ENCODE assay signal across 13 cellular contexts in the genomic region with DNA sequence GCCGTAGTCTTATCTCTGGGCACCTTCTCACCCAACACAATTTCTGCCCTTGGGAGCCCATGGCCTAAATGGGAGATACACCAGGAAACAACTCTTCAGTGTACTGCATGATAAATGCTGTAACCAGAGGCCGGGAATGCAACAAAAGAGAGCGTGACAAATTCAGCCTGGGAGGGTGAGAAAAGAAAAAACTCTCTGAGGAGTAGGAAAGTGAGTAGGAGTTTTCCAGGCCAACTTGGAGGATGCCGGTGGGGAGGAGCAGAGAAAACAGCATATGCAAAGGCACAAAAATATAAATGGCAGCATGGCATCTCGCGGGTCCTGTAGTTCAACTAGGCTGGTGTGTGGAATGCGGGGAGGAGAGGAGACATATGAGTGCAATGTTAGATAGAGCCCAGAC.
"Had no signal": no experiment of that assay in that cellular context is flagged by ENCODE, and none has a peak within 500 bp of the region (broad histone marks: within the 10 kb centered on the region; RNA-seq: fewer than 3 reads in every experiment).

No MANE protein-coding gene starts in this region.

- H3K4me3 ChIP-seq: ascending aorta, lung, ovary, testis had no signal

- H3K27me3 ChIP-seq: ascending aorta, ovary, testis had no signal

- H3K27ac ChIP-seq: ascending aorta, ovary, testis had no signal

- H3K4me1 ChIP-seq: testis had no signal

- H3K27ac Mint-ChIP-seq: activated CD4-positive, alpha-beta memory T cell treated with anti-CD3 and anti-CD28 coated beads, Interleukin-2, amount 10 ng/mL, durations not matched to agents 7 days and 5 days; activated naive CD8-positive, alpha-beta T cell treated with anti-CD3 and anti-CD28 coated beads, Interleukin-2, amount 10 ng/mL, durations not matched to agents 7 days and 5 days; effector memory CD8-positive, alpha-beta T cell; immature natural killer cell had no signal

- H3K9me3 Mint-ChIP-seq: activated CD4-positive, alpha-beta memory T cell treated with anti-CD3 and anti-CD28 coated beads, Interleukin-2, amount 10 ng/mL, durations not matched to agents 7 days and 5 days; activated naive CD8-positive, alpha-beta T cell treated with anti-CD3 and anti-CD28 coated beads, Interleukin-2, amount 10 ng/mL, durations not matched to agents 7 days and 5 days; central memory CD8-positive, alpha-beta T cell had no signal

- H3K36me3 ChIP-seq: ascending aorta, ovary had no signal

- H3K4me3 Mint-ChIP-seq: activated CD4-positive, alpha-beta memory T cell treated with anti-CD3 and anti-CD28 coated beads, Interleukin-2, amount 10 ng/mL, durations not matched to agents 7 days and 5 days; activated naive CD8-positive, alpha-beta T cell treated with anti-CD3 and anti-CD28 coated beads, Interleukin-2, amount 10 ng/mL, durations not matched to agents 7 days and 5 days; central memory CD8-positive, alpha-beta T cell; effector memory CD8-positive, alpha-beta T cell; immature natural killer cell had no signal

- H3K36me3 Mint-ChIP-seq: activated naive CD8-positive, alpha-beta T cell treated with anti-CD3 and anti-CD28 coated beads, Interleukin-2, amount 10 ng/mL, durations not matched to agents 7 days and 5 days; immature natural killer cell had no signal

- DNase-seq: activated CD4-positive, alpha-beta memory T cell treated with anti-CD3 and anti-CD28 coated beads, Interleukin-2, amount 10 ng/mL, durations not matched to agents 7 days and 5 days; activated CD8-positive, alpha-beta memory T cell treated with anti-CD3 and anti-CD28 coated beads, Interleukin-2, amount 50 U/mL, for 48 hours; activated naive CD8-positive, alpha-beta T cell treated with anti-CD3 and anti-CD28 coated beads, Interleukin-2, amount 10 ng/mL, durations not matched to agents 7 days and 5 days; effector memory CD8-positive, alpha-beta T cell; immature natural killer cell; ovary; stimulated activated CD4-positive, alpha-beta T cell treated with anti-CD3 and anti-CD28 coated beads, Interleukin-4, amount 100 ng/mL, for 1 hour; stimulated activated CD8-positive, alpha-beta memory T cell treated with anti-CD3 and anti-CD28 coated beads, Interleukin-4, amount 100 ng/mL, for 48 hours; stimulated activated naive CD8-positive, alpha-beta T cell treated with anti-CD3 and anti-CD28 coated beads, Interleukin-15, Interleukin-2, amounts not matched to agents 100 U/mL and 50 U/mL, for 24 hours; testis had no signal

- H3K4me1 Mint-ChIP-seq: activated CD4-positive, alpha-beta memory T cell treated with anti-CD3 and anti-CD28 coated beads, Interleukin-2, amount 10 ng/mL, durations not matched to agents 7 days and 5 days; activated naive CD8-positive, alpha-beta T cell treated with anti-CD3 and anti-CD28 coated beads, Interleukin-2, amount 10 ng/mL, durations not matched to agents 7 days and 5 days; central memory CD8-positive, alpha-beta T cell had no signal

- ATAC-seq: effector memory CD8-positive, alpha-beta T cell; stimulated activated naive CD8-positive, alpha-beta T cell treated with anti-CD3 and anti-CD28 coated beads, Interleukin-15, Interleukin-2, amounts not matched to agents 100 U/mL and 50 U/mL, for 24 hours had no signal

- H3K9me3 ChIP-seq: ascending aorta, ovary, testis had no signal
